15 cellular contexts compared by ENCODE assay signal in genomic region chr12:75438052-75438754, GRCh38. TPM values are rescaled to one million over a fixed set of nuclear protein-coding genes. Genes with fewer than 3 reads are reported as not detected.
DNase-seq lines count a peak whose midpoint lies in the region; ATAC-seq, FAIRE-seq and TF ChIP-seq lines count a peak whose summit lies in the region.
"Had no signal": no experiment of that assay in that cellular context is flagged by ENCODE, and none has a peak within 500 bp of the region (broad histone marks: within the 10 kb centered on the region; RNA-seq: fewer than 3 reads in every experiment).

No MANE protein-coding gene starts in this region.

- DNase-seq in HepG2 (ENCODE audit: low spot score) (no peak), right lobe of liver (no peak), RWPE1 (ENCODE audit: low spot score) (peak; percentile 8), bronchial epithelial cell (ENCODE audit: low read depth) (peak; percentile 36), upper lobe of right lung (no peak), adrenal gland (no peak), G401 (ENCODE audit: low spot score) (no peak)
- DNase-seq: pancreas, spleen, T1000 had no signal

- WGBS in HepG2 (ENCODE audit: low lambda C conversion rate), result 18% methylated on average over 3 of the region's 4 CpGs
- WGBS in right lobe of liver (ENCODE audit: insufficient coverage, low coverage, low lambda C conversion rate, missing lambda C conversion rate), result 54% methylated on average over 4 of the region's 4 CpGs
- WGBS in adrenal gland, 4 donors, result 65 to 79% (median 75%) methylated on average over 3 to 4 of the region's 4 CpGs

- TF ChIP-seq CTCF in HepG2 (CRISPR knock-in tag; IDR thresholded peaks at IDR 0.05), result no peak
- TF ChIP-seq CTCF in right lobe of liver (IDR thresholded peaks at IDR 0.05), result no peak
- TF ChIP-seq CTCF in RWPE1 (conservative IDR thresholded peaks at IDR 0.05; ENCODE audit: low read depth), result no peak
- no peak for TF ChIP-seq CTCF in bronchial epithelial cell (IDR thresholded peaks at IDR 0.05; ENCODE audit: insufficient read depth, low read length, severe bottlenecking)
- no peak for TF ChIP-seq CTCF in upper lobe of right lung (IDR thresholded peaks at IDR 0.05)
- TF ChIP-seq CTCF in adrenal gland (IDR thresholded peaks at IDR 0.05), result no peak

- in situ Hi-C loops in HepG2 (cut with HindIII; ENCODE audit: extremely low pct_ligation_motif_present, low pct_unique_long_range_greater_than_20kb) (no loop called here), G401 (cut with HindIII; ENCODE audit: low sequenced_read_pairs) (no loop called here)

- no peak overlapping the region for H3K27ac ChIP-seq in HepG2 (ENCODE audit: extremely low read length, insufficient read depth, low read length)
- H3K27ac ChIP-seq in right lobe of liver, result no peak overlapping the region
- H3K27ac ChIP-seq in RWPE1, result no peak overlapping the region
- no peak overlapping the region for H3K27ac ChIP-seq in upper lobe of right lung
- H3K27ac ChIP-seq in adrenal gland, result no peak overlapping the region
- H3K27ac ChIP-seq: epithelial cell of prostate, pancreas, spleen had no signal

- peaks cover 19% of the 10 kb centered on the region for H3K4me1 ChIP-seq in HepG2 (ENCODE audit: insufficient read depth, low read length)
- no peaks in the 10 kb centered on the region for H3K4me1 ChIP-seq in right lobe of liver
- no peaks in the 10 kb centered on the region for H3K4me1 ChIP-seq in upper lobe of right lung
- no peaks in the 10 kb centered on the region for H3K4me1 ChIP-seq in adrenal gland (replicated peaks in 1 of 2)
- H3K4me1 ChIP-seq: pancreas, spleen had no signal

- no peak overlapping the region for H3K4me3 ChIP-seq in HepG2 (replicated peaks in 1 of 3; ENCODE audit: insufficient read depth in 1 of 3, low read depth in 2 of 3, low read length in 3 of 3)
- H3K4me3 ChIP-seq in right lobe of liver, result no peak overlapping the region
- H3K4me3 ChIP-seq in bronchial epithelial cell (ENCODE audit: low read depth, low read length), result no peak overlapping the region
- no peak overlapping the region for H3K4me3 ChIP-seq in upper lobe of right lung
- no peak overlapping the region for H3K4me3 ChIP-seq in adrenal gland
- H3K4me3 ChIP-seq: pancreas, spleen had no signal

- TF ChIP-seq POLR2A in HepG2 (IDR thresholded peaks at IDR 0.05; ENCODE audit: insufficient read depth in 1 of 2, low read depth in 2 of 2, low read length in 2 of 2) (no peak), right lobe of liver (IDR thresholded peaks at IDR 0.05) (no peak), adrenal gland (IDR thresholded peaks at IDR 0.05) (no peak)

- FAIRE-seq in HepG2 (lab: Jason Lieb, UNC), result no peak
- FAIRE-seq in bronchial epithelial cell (lab: Jason Lieb, UNC), result peak; percentile 18
- FAIRE-seq: GM12891, pancreas had no signal

- H3K27me3 ChIP-seq in HepG2 (ENCODE audit: control insufficient read depth in 1 of 2, insufficient read depth in 2 of 2, low read length in 2 of 2) (no peaks in the 10 kb centered on the region), right lobe of liver (no peaks in the 10 kb centered on the region), bronchial epithelial cell (ENCODE audit: control insufficient read depth, insufficient read depth, low read length) (no peaks in the 10 kb centered on the region), upper lobe of right lung (no peaks in the 10 kb centered on the region), adrenal gland (no peaks in the 10 kb centered on the region)
- H3K27me3 ChIP-seq: pancreas, spleen had no signal

- H3K9me3 ChIP-seq in HepG2 (ENCODE audit: low read length), result no peaks in the 10 kb centered on the region; the same call in 1 of the 2 replicates
- H3K9me3 ChIP-seq in right lobe of liver, result no peaks in the 10 kb centered on the region
- H3K9me3 ChIP-seq in upper lobe of right lung, result no peaks in the 10 kb centered on the region
- peaks cover 0 to 7% (median 0%) of the 10 kb centered on the region in 3 donors for H3K9me3 ChIP-seq in adrenal gland (replicated peaks in 1 of 3)
- H3K9me3 ChIP-seq: pancreas had no signal

- no peaks in the 10 kb centered on the region for H4K20me1 ChIP-seq in HepG2 (ENCODE audit: insufficient read depth, low read length)

- H3K9ac ChIP-seq in HepG2 (ENCODE audit: insufficient read depth, low read depth, low read length), result no peak overlapping the region

- BruUV-seq in HepG2 (replicated peaks; lab: Mats Ljungman, UMichigan), result no TSS peak

- POLR2A ChIA-PET in HepG2 (lab: Yijun Ruan, JAX), result no interaction called here
- POLR2A ChIA-PET in RWPE1 (lab: Yijun Ruan, JAX; ENCODE audit: low non-redundant PET), result no interaction called here

- no peaks in the 10 kb centered on the region for H3K79me2 ChIP-seq in HepG2 (ENCODE audit: insufficient read depth, low read length)

- H2AFZ ChIP-seq in HepG2 (ENCODE audit: low read length), result no peak overlapping the region

- ATAC-seq in HepG2 (peak; percentile 36; the same call in 2 of the 3 replicates), right lobe of liver (no peak), upper lobe of right lung (peak; percentile 50), GM19467 (IDR thresholded peaks at IDR 0.05; ENCODE audit: unreplicated experiment) (no peak)
- ATAC-seq: Right ventricle myocardium inferior had no signal

- TF ChIP-seq RAD21 in HepG2 (CRISPR knock-in tag; IDR thresholded peaks at IDR 0.05), result no peak

- no peak overlapping the region for H3K4me2 ChIP-seq in HepG2 (ENCODE audit: low read depth, low read length)

- no peaks in the 10 kb centered on the region for H3K36me3 ChIP-seq in HepG2 (replicated peaks in 1 of 2; ENCODE audit: control insufficient read depth in 1 of 2, insufficient read depth in 2 of 2, low read length in 2 of 2)
- H3K36me3 ChIP-seq in right lobe of liver, result no peaks in the 10 kb centered on the region
- no peaks in the 10 kb centered on the region for H3K36me3 ChIP-seq in bronchial epithelial cell (ENCODE audit: control insufficient read depth, insufficient read depth, low read length)
- H3K36me3 ChIP-seq in upper lobe of right lung, result no peaks in the 10 kb centered on the region
- H3K36me3 ChIP-seq in adrenal gland (replicated peaks in 1 of 2), result no peaks in the 10 kb centered on the region
- H3K36me3 ChIP-seq: pancreas, spleen had no signal

- intact Hi-C loops in HepG2 (cut with micrococcal nuclease; ENCODE audit: unreplicated experiment), result no loop called here
- intact Hi-C loops in right lobe of liver (cut with DNase I), result no loop called here
- intact Hi-C loops in upper lobe of right lung (cut with DNase I), result no loop called here
- intact Hi-C loops in adrenal gland (cut with DNase I), result no loop called here

- no peak for TF ChIP-seq EP300 in HepG2 (IDR thresholded peaks at IDR 0.05; ENCODE audit: low read depth in 2 of 2, low read length in 2 of 2)
- no peak for TF ChIP-seq EP300 in HepG2 (CRISPR knock-in tag; IDR thresholded peaks at IDR 0.05; ENCODE audit: borderline replicate concordance)

- CTCF ChIA-PET in HepG2 (lab: Yijun Ruan, JAX; ENCODE audit: low intra/inter-chr PET ratio, low total read pairs), result interaction anchor here (1.7 kb wide), 1 partner anchor 68 kb away, joined by 4 read pairs; no protein-coding TSS in a partner anchor
- CTCF ChIA-PET in RWPE1 (lab: Yijun Ruan, JAX), result interaction anchor here (0.6 to 1.4 kb wide), 2 partner anchors 47 to 1658 kb away, joined by 3 to 4 read pairs; partner anchors contain the start of gene GLIPR1L2

RNA-seq across cellular contexts. Expression of gene GLIPR1, which starts 42.4 kb away (rescaled TPM):
- total RNA-seq in HepG2 (2016; rRNA removed; fragmentation: Illumina TruSeq; extraction: Trizol) (2.8 and 5.0 TPM in 2 replicates), right lobe of liver (10 to 100 TPM in 1 of 6 experiments, 1 to 10 TPM in 5; 3.4 to 16.2 (median 4.0) TPM), bronchial epithelial cell (5.8 and 15.0 TPM in 2 replicates), upper lobe of right lung (38.2 TPM), adrenal gland (10 to 100 TPM; 14.0 to 48.5 (median 27.1) TPM)
- total RNA-seq in HepG2 (2016; cell fraction: cytosol; rRNA removed; fragmentation: Illumina TruSeq; extraction: Trizol; ENCODE audit: low read depth), result 0.97 and 2.2 TPM in 2 replicates
- total RNA-seq in HepG2 (2016; cell fraction: insoluble cytoplasmic fraction; rRNA removed; fragmentation: Illumina TruSeq; extraction: Trizol), result 3.7 and 6.0 TPM in 2 replicates
- 1.9 and 4.2 TPM in 2 replicates for total RNA-seq in HepG2 (2016; cell fraction: membrane; rRNA removed; fragmentation: Illumina TruSeq; extraction: Trizol)
- 5.3 TPM in 2 replicates for total RNA-seq in HepG2 (2016; cell fraction: nucleus; rRNA removed; fragmentation: Illumina TruSeq; extraction: Trizol)
- polyA plus RNA-seq in HepG2 (2011; rRNA removed) (1.9 and 4.9 TPM in 2 replicates), adrenal gland (10 to 100 TPM in 1 of 3 donors, 1 to 10 TPM in 2; 6.7 to 18.3 (median 8.4) TPM)
- 1.4 and 4.8 TPM in 2 replicates for polyA plus RNA-seq in HepG2 (2011; cell fraction: cytosol; rRNA removed)
- polyA plus RNA-seq in HepG2 (2011; cell fraction: nucleus; rRNA removed), result 2.1 and 2.5 TPM in 2 replicates
- 2.8 and 3.5 TPM in 2 replicates for polyA plus RNA-seq in HepG2 (2012)
- polyA plus RNA-seq in HepG2 (2016; cell fraction: cytosol; fragmentation: Illumina TruSeq; extraction: Trizol; ENCODE audit: low read depth), result 3.4 and 3.8 TPM in 2 replicates
- polyA plus RNA-seq in HepG2 (2016; cell fraction: insoluble cytoplasmic fraction; fragmentation: Illumina TruSeq; extraction: Trizol; ENCODE audit: low read depth), result 3.4 and 4.5 TPM in 2 replicates
- 3.0 TPM in 2 replicates for polyA plus RNA-seq in HepG2 (2016; cell fraction: membrane; fragmentation: Illumina TruSeq; extraction: Trizol; ENCODE audit: low read depth)
- 9.2 and 10.3 TPM in 2 replicates for polyA plus RNA-seq in HepG2 (2016; cell fraction: nucleus; fragmentation: Illumina TruSeq; extraction: Trizol; ENCODE audit: insufficient read depth, low read depth)
- 0.30 and 1.9 TPM in 2 replicates for polyA minus RNA-seq in HepG2 (2011; rRNA and poly(A)+ RNA removed; ENCODE audit: low replicate concordance)
- 0.35 and 2.6 TPM in 2 replicates for polyA minus RNA-seq in HepG2 (2011; cell fraction: cytosol; rRNA and poly(A)+ RNA removed)
- 4.8 and 7.2 TPM in 2 replicates for polyA minus RNA-seq in HepG2 (2011; cell fraction: nucleus; rRNA and poly(A)+ RNA removed)
- 0.64 and 0.68 TPM in 2 replicates for total RNA-seq in G401 (2014; rRNA removed; shearing (Covaris generic))

RNA-seq across cellular contexts. Expression of gene GLIPR1L2, which starts 47.3 kb away (rescaled TPM):
- total RNA-seq in HepG2 (2016; rRNA removed; fragmentation: Illumina TruSeq; extraction: Trizol) (not detected in 2 replicates), right lobe of liver (1 to 10 TPM in 1 of 6 experiments, under 1 TPM in 5; 0.24 to 1.0 (median 0.32) TPM), bronchial epithelial cell (0.26 and 0.64 TPM in 2 replicates), upper lobe of right lung (1.1 TPM), adrenal gland (1 to 10 TPM in 6 of 8 donors, under 1 TPM in 2; 0.63 to 6.2 (median 1.7) TPM)
- total RNA-seq in HepG2 (2016; cell fraction: cytosol; rRNA removed; fragmentation: Illumina TruSeq; extraction: Trizol; ENCODE audit: low read depth), result not detected in 2 replicates
- not detected in 2 replicates for total RNA-seq in HepG2 (2016; cell fraction: insoluble cytoplasmic fraction; rRNA removed; fragmentation: Illumina TruSeq; extraction: Trizol)
- total RNA-seq in HepG2 (2016; cell fraction: membrane; rRNA removed; fragmentation: Illumina TruSeq; extraction: Trizol), result not detected in 2 replicates
- not detected in 2 replicates for total RNA-seq in HepG2 (2016; cell fraction: nucleus; rRNA removed; fragmentation: Illumina TruSeq; extraction: Trizol)
- polyA plus RNA-seq in HepG2 (2011; rRNA removed) (not detected in 2 replicates), adrenal gland (1 to 10 TPM in 2 of 3 donors, under 1 TPM in 1; 0.51 to 1.6 (median 1.0) TPM)
- polyA plus RNA-seq in HepG2 (2011; cell fraction: cytosol; rRNA removed), result not detected in 2 replicates
- not detected in 2 replicates for polyA plus RNA-seq in HepG2 (2011; cell fraction: nucleus; rRNA removed)
- polyA plus RNA-seq in HepG2 (2012), result not detected in 2 replicates
- not detected in 2 replicates for polyA plus RNA-seq in HepG2 (2016; cell fraction: cytosol; fragmentation: Illumina TruSeq; extraction: Trizol; ENCODE audit: low read depth)
- not detected in 2 replicates for polyA plus RNA-seq in HepG2 (2016; cell fraction: insoluble cytoplasmic fraction; fragmentation: Illumina TruSeq; extraction: Trizol; ENCODE audit: low read depth)
- not detected in 2 replicates for polyA plus RNA-seq in HepG2 (2016; cell fraction: membrane; fragmentation: Illumina TruSeq; extraction: Trizol; ENCODE audit: low read depth)
- not detected in 2 replicates for polyA plus RNA-seq in HepG2 (2016; cell fraction: nucleus; fragmentation: Illumina TruSeq; extraction: Trizol; ENCODE audit: insufficient read depth, low read depth)
- polyA minus RNA-seq in HepG2 (2011; rRNA and poly(A)+ RNA removed; ENCODE audit: low replicate concordance), result not detected in 2 replicates
- polyA minus RNA-seq in HepG2 (2011; cell fraction: cytosol; rRNA and poly(A)+ RNA removed), result not detected in 2 replicates
- polyA minus RNA-seq in HepG2 (2011; cell fraction: nucleus; rRNA and poly(A)+ RNA removed), result not detected in 2 replicates
- total RNA-seq in G401 (2014; rRNA removed; shearing (Covaris generic)), result 2.2 TPM in 1 of 2 replicates, not detected in the other
- total RNA-seq: M059J had no signal

Comparison
In these comparisons a context has a peak if more than half of its experiments do, and no peak if none do; other contexts are left out.
1. ATAC-seq: peak in HepG2 (single experiment) and upper lobe of right lung (single experiment); none in right lobe of liver (0 of 4) and GM19467 (single experiment).
2. DNase-seq: peak in RWPE1 (single experiment) and bronchial epithelial cell (single experiment); none in HepG2 (single experiment), right lobe of liver (0 of 3), upper lobe of right lung (single experiment), adrenal gland (0 of 7) and G401 (single experiment).